14 cellular contexts compared by ENCODE assay signal in genomic region chr12:76259071-76259470, GRCh38.
DNase-seq lines count a peak whose midpoint lies in the region; ATAC-seq, FAIRE-seq and TF ChIP-seq lines count a peak whose summit lies in the region.
"Had no signal": no experiment of that assay in that cellular context is flagged by ENCODE, and none has a peak within 500 bp of the region (broad histone marks: within the 10 kb centered on the region; RNA-seq: fewer than 3 reads in every experiment).

No MANE protein-coding gene starts in this region.

- no peaks in the 10 kb centered on the region for H3K9me1 ChIP-seq in keratinocyte (ENCODE audit: control insufficient read depth, extremely low read depth, insufficient read depth, low read length)

- ATAC-seq in HG02884 (IDR thresholded peaks at IDR 0.05; ENCODE audit: unreplicated experiment): no peak

- H3K9me3 ChIP-seq in HUES48 (ENCODE audit: control insufficient read depth, insufficient read depth, low read length) (no peaks in the 10 kb centered on the region), mammary epithelial cell (replicated peaks; ENCODE audit: insufficient read depth, low read length) (peaks cover 6% of the 10 kb centered on the region), keratinocyte (ENCODE audit: control insufficient read depth, low read depth, low read length) (peaks cover 2% of the 10 kb centered on the region), subcutaneous abdominal adipose tissue (ENCODE audit: control insufficient read depth in 5 of 5, low read length in 5 of 5) (no peaks in the 10 kb centered on the region), thyroid gland (no peaks in the 10 kb centered on the region)

- H3K4me1 ChIP-seq in HUES48 (ENCODE audit: control insufficient read depth, insufficient read depth, low read length) (peaks cover 16% of the 10 kb centered on the region), mammary epithelial cell (ENCODE audit: insufficient read depth, low read length) (peaks cover 19% of the 10 kb centered on the region), keratinocyte (ENCODE audit: control insufficient read depth, extremely low read depth, insufficient read depth, low read length) (peaks cover 22% of the 10 kb centered on the region), subcutaneous abdominal adipose tissue (ENCODE audit: control insufficient read depth in 5 of 5, insufficient read depth in 5 of 5, low read length in 5 of 5) (peaks cover 0 to 48% (median 24%) of the 10 kb centered on the region in 5 donors), thyroid gland (peaks cover 0 to 5% of the 10 kb centered on the region in 2 donors)

- peaks cover 17% of the 10 kb centered on the region for H3K79me2 ChIP-seq in mammary epithelial cell (ENCODE audit: insufficient read depth, low read length)
- H3K79me2 ChIP-seq in keratinocyte (ENCODE audit: control insufficient read depth, insufficient read depth, low read length): peaks cover 25% of the 10 kb centered on the region

- TSS peak; percentile 86 for BruUV-seq in mammary epithelial cell (replicated peaks; lab: Mats Ljungman, UMichigan)

- H3K27ac ChIP-seq in HUES48 (ENCODE audit: low read depth, low read length): peak overlapping the region; percentile 78
- peak overlapping the region; percentile 68 for H3K27ac ChIP-seq in mammary epithelial cell (ENCODE audit: insufficient read depth, low read depth, low read length)
- peak overlapping the region; percentile 64 for H3K27ac ChIP-seq in keratinocyte (ENCODE audit: control insufficient read depth, insufficient read depth, low read length)
- peak overlapping the region; percentile 59 for H3K27ac ChIP-seq in subcutaneous abdominal adipose tissue (ENCODE audit: low read depth, low read length)
- H3K27ac ChIP-seq in thyroid gland: no peak overlapping the region
- peak overlapping the region in 4 of 59 donors; percentile 19 to 54 (median 36) for H3K27ac ChIP-seq in dorsolateral prefrontal cortex

- H4K20me1 ChIP-seq in mammary epithelial cell (ENCODE audit: insufficient read depth, low read length) (no peaks in the 10 kb centered on the region), keratinocyte (ENCODE audit: control insufficient read depth, extremely low read depth, insufficient read depth, low read length) (no peaks in the 10 kb centered on the region)

- H3K4me3 ChIP-seq in HUES48 (ENCODE audit: low read depth, low read length) (no peak overlapping the region), mammary epithelial cell (replicated peaks in 1 of 3; ENCODE audit: insufficient read depth in 1 of 3, low read depth in 2 of 3, low read length in 3 of 3) (no peak overlapping the region), keratinocyte (ENCODE audit: control insufficient read depth in 2 of 3, extremely low read depth in 1 of 3, insufficient read depth in 2 of 3, low read depth in 1 of 3, low read length in 3 of 3) (no peak overlapping the region), subcutaneous abdominal adipose tissue (ENCODE audit: low read depth in 1 of 5, low read length in 5 of 5) (no peak overlapping the region), thyroid gland (replicated peaks in 1 of 3) (no peak overlapping the region), dorsolateral prefrontal cortex (no peak overlapping the region)

- dilution Hi-C loops in mammary epithelial cell (cut with HindIII; ENCODE audit: low sequenced_read_pairs) (no loop called here), keratinocyte (cut with MboI; ENCODE audit: extremely low pct_ligation_motif_present, low sequenced_read_pairs) (no loop called here)

- H2AFZ ChIP-seq in mammary epithelial cell (ENCODE audit: low read depth, low read length): peak overlapping the region; percentile 57
- peak overlapping the region; percentile 0 for H2AFZ ChIP-seq in keratinocyte (ENCODE audit: control insufficient read depth, low read length)

- WGBS in mammary epithelial cell (ENCODE audit: low coverage, missing lambda C conversion rate): 100% methylated on average over 1 of the region's 1 CpG
- 43 to 53% methylated on average over 1 of the region's 1 CpG for WGBS in thyroid gland, 2 donors

- no peak for TF ChIP-seq POLR2A in thyroid gland (IDR thresholded peaks at IDR 0.05)

- H3K27me3 ChIP-seq in HUES48 (ENCODE audit: control insufficient read depth, insufficient read depth, low read length) (no peaks in the 10 kb centered on the region), mammary epithelial cell (ENCODE audit: insufficient read depth, low read length) (no peaks in the 10 kb centered on the region), keratinocyte (ENCODE audit: control insufficient read depth, extremely low read depth, insufficient read depth, low read length) (no peaks in the 10 kb centered on the region), subcutaneous abdominal adipose tissue (ENCODE audit: control insufficient read depth in 5 of 5, insufficient read depth in 4 of 5, low read length in 5 of 5) (no peaks in the 10 kb centered on the region), thyroid gland (no peaks in the 10 kb centered on the region), dorsolateral prefrontal cortex (no peaks in the 10 kb centered on the region)

- in situ Hi-C loops in mammary epithelial cell (cut with MboI; ENCODE audit: low sequenced_read_pairs in 2 of 2): no loop called here

- intact Hi-C loops in mammary epithelial cell (cut with micrococcal nuclease) (loop anchor here (2.0 kb wide), 2 partner anchors 22 to 88 kb away; no protein-coding TSS in a partner anchor), thyroid gland (cut with DNase I) (no loop called here), dorsolateral prefrontal cortex (cut with DNase I) (loop anchor here in 1 of 2 donors (10.0 kb wide), 1 partner anchor 64 kb away; no protein-coding TSS in a partner anchor)

- no peak for TF ChIP-seq CTCF in mammary epithelial cell (conservative IDR thresholded peaks at IDR 0.05 in 1 of 2, IDR thresholded peaks at IDR 0.05 in 1 of 2; ENCODE audit: extremely low read depth in 1 of 2, insufficient read depth in 1 of 2, low read depth in 1 of 2, low read length in 2 of 2)
- no peak for TF ChIP-seq CTCF in keratinocyte (optimal IDR thresholded peaks at IDR 0.05 in 1 of 3, IDR thresholded peaks at IDR 0.05 in 1 of 3, conservative IDR thresholded peaks at IDR 0.05 in 1 of 3; ENCODE audit: extremely low read depth in 1 of 3, insufficient read depth in 2 of 3, low read length in 3 of 3)
- TF ChIP-seq CTCF in thyroid gland (IDR thresholded peaks at IDR 0.05): no peak
- TF ChIP-seq CTCF in dorsolateral prefrontal cortex (IDR thresholded peaks at IDR 0.05 in 54 of 56, conservative IDR thresholded peaks at IDR 0.05 in 2 of 56; ENCODE audit: low read depth in 1 of 56, partially characterized antibody in 56 of 56): no peak

- H3K4me2 ChIP-seq in mammary epithelial cell (ENCODE audit: insufficient read depth, low read depth, low read length) (no peak overlapping the region), keratinocyte (ENCODE audit: control insufficient read depth, extremely low read depth, insufficient read depth, low read depth, low read length) (no peak overlapping the region)

- H3K9ac ChIP-seq in HUES48 (ENCODE audit: low read depth, low read length) (no peak overlapping the region), mammary epithelial cell (ENCODE audit: insufficient read depth, low read length) (no peak overlapping the region), keratinocyte (ENCODE audit: control insufficient read depth, extremely low read depth, insufficient read depth, low read length) (no peak overlapping the region), subcutaneous abdominal adipose tissue (ENCODE audit: low read length in 5 of 5) (peak overlapping the region in 1 of 5 donors; percentile 78)

- FAIRE-seq in keratinocyte (lab: Jason Lieb, UNC): peak; percentile 13
- FAIRE-seq: GM19239 had no signal

- CTCF ChIA-PET in mammary epithelial cell (lab: Charles Lee; ENCODE audit: low non-redundant PET): no interaction called here

- H3K36me3 ChIP-seq in HUES48 (ENCODE audit: control insufficient read depth, insufficient read depth, low read length) (no peaks in the 10 kb centered on the region), mammary epithelial cell (ENCODE audit: insufficient read depth, low read length) (no peaks in the 10 kb centered on the region), keratinocyte (ENCODE audit: control insufficient read depth in 2 of 2, extremely low read depth in 1 of 2, insufficient read depth in 2 of 2, low read length in 2 of 2) (no peaks in the 10 kb centered on the region), subcutaneous abdominal adipose tissue (ENCODE audit: control insufficient read depth in 5 of 5, insufficient read depth in 5 of 5, low read length in 5 of 5) (no peaks in the 10 kb centered on the region), thyroid gland (no peaks in the 10 kb centered on the region)

- no peak for DNase-seq in mammary epithelial cell
- DNase-seq in keratinocyte (ENCODE audit: low read depth, low spot score): no peak
- no peak for DNase-seq in thyroid gland
- DNase-seq in activated CD4-positive, alpha-beta T cell treated with anti-CD3 and anti-CD28 coated beads, Interleukin-2, amount 50 U/mL, for 48 hours: no peak
- DNase-seq in dorsolateral prefrontal cortex: no peak
- DNase-seq: activated naive CD4-positive, alpha-beta T cell treated with anti-CD3 and anti-CD28 coated beads for 36 hours; CD4-positive, alpha-beta T cell; NCI-H524 treated with DMSO at 0.1 percent for 48 hours; right cardiac atrium; SHP77 had no signal

Comparison
In these comparisons a context has a peak if more than half of its experiments do, and no peak if none do; other contexts are left out.
1. H3K27ac ChIP-seq: peak in HUES48 (single experiment), mammary epithelial cell (single experiment), keratinocyte (single experiment) and subcutaneous abdominal adipose tissue (single experiment); none in thyroid gland (0 of 3).